Comparison of ENCODE assay signal across 26 cellular contexts in the genomic region with DNA sequence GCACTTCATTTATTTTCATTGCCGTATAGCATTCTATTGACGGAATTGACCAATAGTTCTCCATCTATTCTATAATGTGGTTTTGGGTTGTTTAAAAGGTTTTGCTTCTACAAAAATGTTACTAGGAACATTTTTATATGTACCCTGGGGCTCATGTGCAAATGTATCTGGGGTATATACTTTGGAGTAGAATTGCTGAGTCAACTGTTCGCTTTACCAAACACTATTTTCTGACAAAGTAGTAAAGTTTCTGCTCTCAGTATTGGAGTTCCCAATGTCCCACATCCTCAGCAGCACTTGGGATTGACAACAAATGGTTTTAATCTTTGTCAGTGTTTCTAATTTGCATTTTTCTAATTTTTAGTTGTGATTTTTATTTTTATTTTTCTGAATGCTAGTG.
"Had no signal": no experiment of that assay in that cellular context is flagged by ENCODE, and none has a peak within 500 bp of the region (broad histone marks: within the 10 kb centered on the region; RNA-seq: fewer than 3 reads in every experiment).

No MANE protein-coding gene starts in this region.

- H3K4me3 Mint-ChIP-seq: immature natural killer cell; naive B cell; natural killer cell; stimulated activated memory B cell treated with anti-CD40 and anti-IgM and Interleukin-4, amounts not matched to agents 10 μg/mL and 1 μg/mL and 100 μg/mL, for 72 hours; stimulated activated naive CD8-positive, alpha-beta T cell treated with anti-CD3 and anti-CD28 coated beads, Interleukin-15, amount 100 ng/mL, for 72 hours had no signal

- H3K9me3 Mint-ChIP-seq: natural killer cell had no signal

- H3K27ac ChIP-seq: left lung, ovary, prostate gland, sigmoid colon, tibial nerve, upper lobe of left lung, vagina had no signal

- H3K4me1 ChIP-seq: left lung, prostate gland, tibial nerve, upper lobe of left lung, vagina had no signal

- H3K36me3 Mint-ChIP-seq: immature natural killer cell; naive B cell; natural killer cell; stimulated activated memory B cell treated with anti-CD40 and anti-IgM and Interleukin-4, amounts not matched to agents 10 μg/mL and 1 μg/mL and 100 μg/mL, for 72 hours had no signal

- H3K27me3 Mint-ChIP-seq: naive B cell; stimulated activated memory B cell treated with anti-CD40 and anti-IgM and Interleukin-4, amounts not matched to agents 10 μg/mL and 1 μg/mL and 100 μg/mL, for 72 hours had no signal

- DNase-seq: hypothalamus; immature natural killer cell; kidney; left colon; left lung; naive B cell; natural killer cell; ovary; retina; right cardiac atrium; sigmoid colon; small intestine; stimulated activated CD4-positive, alpha-beta T cell treated with anti-CD3 and anti-CD28 coated beads, Interleukin-1b, Interleukin-23, amount 100 ng/mL, for 48 hours; stimulated activated CD4-positive, alpha-beta T cell treated with anti-CD3 and anti-CD28 coated beads, Interleukin-2, amount 100 ng/mL, for 48 hours; stimulated activated CD4-positive, alpha-beta T cell treated with anti-CD3 and anti-CD28 coated beads, Interleukin-4, amount 100 ng/mL, for 4 hours; stimulated activated CD8-positive, alpha-beta memory T cell treated with anti-CD3 and anti-CD28 coated beads, Interleukin-4, amount 100 ng/mL, for 48 hours; stimulated activated naive CD4-positive, alpha-beta T cell treated with Interleukin-2 at 50 U/mL for 16 hours; stimulated activated naive CD8-positive, alpha-beta T cell treated with anti-CD3 and anti-CD28 coated beads, Interleukin-15, amount 100 ng/mL, for 72 hours; substantia nigra; upper lobe of left lung had no signal

- H3K27me3 ChIP-seq: left lung, ovary, sigmoid colon, tibial nerve, upper lobe of left lung, vagina had no signal

- H3K27ac Mint-ChIP-seq: immature natural killer cell; natural killer cell; stimulated activated memory B cell treated with anti-CD40 and anti-IgM and Interleukin-4, amounts not matched to agents 10 μg/mL and 1 μg/mL and 100 μg/mL, for 72 hours; stimulated activated naive CD8-positive, alpha-beta T cell treated with anti-CD3 and anti-CD28 coated beads, Interleukin-15, amount 100 ng/mL, for 72 hours had no signal

- H3K4me3 ChIP-seq: left lung, lung, ovary, prostate gland, sigmoid colon, tibial nerve, upper lobe of left lung, vagina had no signal

- H3K36me3 ChIP-seq: left lung, ovary, prostate gland, sigmoid colon, tibial nerve, upper lobe of left lung, vagina had no signal

- FAIRE-seq: islet of Langerhans, kidney, small intestine had no signal

- H3K4me1 Mint-ChIP-seq: immature natural killer cell; naive B cell; natural killer cell; stimulated activated memory B cell treated with anti-CD40 and anti-IgM and Interleukin-4, amounts not matched to agents 10 μg/mL and 1 μg/mL and 100 μg/mL, for 72 hours; stimulated activated naive CD8-positive, alpha-beta T cell treated with anti-CD3 and anti-CD28 coated beads, Interleukin-15, amount 100 ng/mL, for 72 hours had no signal

- H3K9me3 ChIP-seq: ovary, prostate gland, vagina had no signal

- ATAC-seq: left colon; left lung; natural killer cell; right cardiac atrium; stimulated activated memory B cell treated with anti-CD40 and anti-IgM and Interleukin-4, amounts not matched to agents 10 μg/mL and 1 μg/mL and 100 μg/mL, for 72 hours; stimulated activated naive CD8-positive, alpha-beta T cell treated with anti-CD3 and anti-CD28 coated beads, Interleukin-15, amount 100 ng/mL, for 72 hours had no signal
